Comparison of ENCODE assay signal across 7 cellular contexts in genomic region chr9:136769710-136770191, GRCh38. TPM values are rescaled to one million over a fixed set of nuclear protein-coding genes. Genes with fewer than 3 reads are reported as not detected.
DNase-seq lines count a peak whose midpoint lies in the region; ATAC-seq and TF ChIP-seq lines count a peak whose summit lies in the region.
"Had no signal": no experiment of that assay in that cellular context is flagged by ENCODE, and none has a peak within 500 bp of the region (broad histone marks: within the 10 kb centered on the region; RNA-seq: fewer than 3 reads in every experiment).

No MANE protein-coding gene starts in this region.

- H3K9me3 Mint-ChIP-seq in CD4-positive, alpha-beta memory T cell: peaks cover 0 to 10% (median 5%) of the 10 kb centered on the region in 8 donors

- TF ChIP-seq CTCF in mammary epithelial cell (conservative IDR thresholded peaks at IDR 0.05 in 1 of 2, IDR thresholded peaks at IDR 0.05 in 1 of 2; ENCODE audit: extremely low read depth in 1 of 2, insufficient read depth in 1 of 2, low read depth in 1 of 2, low read length in 2 of 2) (peak; percentile 32 to 63), parathyroid adenoma (IDR thresholded peaks at IDR 0.05) (peak; percentile 14)

- H3K4me1 Mint-ChIP-seq in CD4-positive, alpha-beta memory T cell: peaks cover 7 to 18% (median 11%) of the 10 kb centered on the region in 4 donors

- peak overlapping the region in 1 of 8 donors; percentile 54 for H3K4me3 Mint-ChIP-seq in CD4-positive, alpha-beta memory T cell

- CTCF ChIA-PET in CD4-positive, alpha-beta memory T cell (lab: Charles Lee; ENCODE audit: partially characterized antibody): interaction anchor here (0.6 to 1.8 kb wide), 3 partner anchors 18 to 265 kb away, joined by 3 to 6 read pairs (median 3); no protein-coding TSS in a partner anchor
- CTCF ChIA-PET in mammary epithelial cell (lab: Charles Lee; ENCODE audit: low non-redundant PET): no interaction called here

- no peaks in the 10 kb centered on the region for H3K27me3 ChIP-seq in CD4-positive, alpha-beta memory T cell (ENCODE audit: insufficient read depth, low read length)
- H3K27me3 ChIP-seq in mammary epithelial cell (ENCODE audit: insufficient read depth, low read length) (no peaks in the 10 kb centered on the region), parathyroid adenoma (ENCODE audit: control insufficient read depth, insufficient read depth, low read length) (no peaks in the 10 kb centered on the region)
- H3K27me3 ChIP-seq: ovary had no signal

- dilution Hi-C loops in mammary epithelial cell (cut with HindIII; ENCODE audit: low sequenced_read_pairs): loop anchor here (5.0 kb wide), 1 partner anchor 57 kb away; the partner anchor contains the start of gene DIPK1B

- H3K27ac Mint-ChIP-seq in CD4-positive, alpha-beta memory T cell: no peak overlapping the region

- H3K9ac ChIP-seq in mammary epithelial cell (ENCODE audit: insufficient read depth, low read length): no peak overlapping the region
- H3K9ac ChIP-seq in parathyroid adenoma: no peak overlapping the region

- intact Hi-C loops in CD4-positive, alpha-beta memory T cell (cut with micrococcal nuclease): no loop called here
- intact Hi-C loops in mammary epithelial cell (cut with micrococcal nuclease): no loop called here

- BruUV-seq in mammary epithelial cell (replicated peaks; lab: Mats Ljungman, UMichigan): no TSS peak

- peaks cover 6 to 24% of the 10 kb centered on the region in 2 donors for H3K27me3 Mint-ChIP-seq in CD4-positive, alpha-beta memory T cell

- POLR2A ChIA-PET in CD4-positive, alpha-beta memory T cell (lab: Charles Lee; ENCODE audit: partially characterized antibody): no interaction called here

- H3K36me3 Mint-ChIP-seq in CD4-positive, alpha-beta memory T cell: peaks cover 0 to 1% of the 10 kb centered on the region in 2 donors

- no peak overlapping the region for H3K4me2 ChIP-seq in mammary epithelial cell (ENCODE audit: insufficient read depth, low read depth, low read length)
- no peak overlapping the region for H3K4me2 ChIP-seq in parathyroid adenoma (ENCODE audit: low read length)

- H3K4me1 ChIP-seq in CD4-positive, alpha-beta memory T cell (ENCODE audit: insufficient read depth, low read length): peaks cover 5% of the 10 kb centered on the region
- H3K4me1 ChIP-seq in mammary epithelial cell (ENCODE audit: insufficient read depth, low read length): peaks cover under 1% of the 10 kb centered on the region
- H3K4me1 ChIP-seq in parathyroid adenoma: no peaks in the 10 kb centered on the region

- no peaks in the 10 kb centered on the region for H4K20me1 ChIP-seq in mammary epithelial cell (ENCODE audit: insufficient read depth, low read length)

- no peaks in the 10 kb centered on the region for H3K79me2 ChIP-seq in mammary epithelial cell (ENCODE audit: insufficient read depth, low read length)
- no peaks in the 10 kb centered on the region for H3K79me2 ChIP-seq in parathyroid adenoma

- peak in 4 of 5 donors; percentile 24 to 41 (median 36) for DNase-seq in CD4-positive, alpha-beta memory T cell
- DNase-seq in NCI-H1694 treated with DMSO at 0.1 percent for 48 hours (lab: John Stamatoyannopoulos, UW): peak; percentile 31
- DNase-seq in mammary epithelial cell: no peak
- DNase-seq in cerebellar nuclear complex (lab: John Stamatoyannopoulos, UW): no peak

- in situ Hi-C loops in mammary epithelial cell (cut with MboI; ENCODE audit: low sequenced_read_pairs in 2 of 2): no loop called here

- WGBS in mammary epithelial cell (ENCODE audit: low coverage, missing lambda C conversion rate): 3% methylated on average over 5 of the region's 16 CpGs

- H2AFZ ChIP-seq in mammary epithelial cell (ENCODE audit: low read depth, low read length) (no peak overlapping the region), parathyroid adenoma (no peak overlapping the region)

- H3K4me3 ChIP-seq in CD4-positive, alpha-beta memory T cell (ENCODE audit: low read length in 2 of 2): no peak overlapping the region
- H3K4me3 ChIP-seq in mammary epithelial cell (replicated peaks in 1 of 3; ENCODE audit: insufficient read depth in 1 of 3, low read depth in 2 of 3, low read length in 3 of 3) (no peak overlapping the region), parathyroid adenoma (ENCODE audit: low read depth, low read length) (no peak overlapping the region)
- H3K4me3 ChIP-seq: ovary had no signal

- no peak overlapping the region for H3K27ac ChIP-seq in CD4-positive, alpha-beta memory T cell (ENCODE audit: low read depth, low read length)
- H3K27ac ChIP-seq in mammary epithelial cell (ENCODE audit: insufficient read depth, low read depth, low read length): no peak overlapping the region
- H3K27ac ChIP-seq in parathyroid adenoma: no peak overlapping the region
- H3K27ac ChIP-seq: ovary had no signal

- no peaks in the 10 kb centered on the region for H3K36me3 ChIP-seq in CD4-positive, alpha-beta memory T cell (ENCODE audit: insufficient read depth, low read length)
- H3K36me3 ChIP-seq in mammary epithelial cell (ENCODE audit: insufficient read depth, low read length) (no peaks in the 10 kb centered on the region), parathyroid adenoma (ENCODE audit: control insufficient read depth, insufficient read depth, low read length) (no peaks in the 10 kb centered on the region)
- H3K36me3 ChIP-seq: ovary had no signal

- no peak for ATAC-seq in HG02884 (IDR thresholded peaks at IDR 0.05; ENCODE audit: unreplicated experiment)

- peaks cover 0 to 4% of the 10 kb centered on the region in 2 donors for H3K9me3 ChIP-seq in CD4-positive, alpha-beta memory T cell (ENCODE audit: control insufficient read depth in 1 of 2, low read length in 2 of 2)
- H3K9me3 ChIP-seq in mammary epithelial cell (replicated peaks; ENCODE audit: insufficient read depth, low read length) (no peaks in the 10 kb centered on the region), parathyroid adenoma (ENCODE audit: control insufficient read depth, low read length) (no peaks in the 10 kb centered on the region)
- H3K9me3 ChIP-seq: ovary had no signal

RNA-seq across cellular contexts. Expression of gene LCN15, which starts 5.4 kb away (rescaled TPM):
- not detected for total RNA-seq in CD4-positive, alpha-beta memory T cell
- not detected for polyA plus RNA-seq in CD4-positive, alpha-beta memory T cell
- not detected for total RNA-seq in mammary epithelial cell
- polyA plus RNA-seq in mammary epithelial cell: not detected
- polyA minus RNA-seq in mammary epithelial cell: not detected
- total RNA-seq: ovary had no signal
- polyA plus RNA-seq: ovary had no signal

RNA-seq across cellular contexts. Expression of gene LCN8, which starts 11.7 kb away (rescaled TPM):
- not detected for total RNA-seq in CD4-positive, alpha-beta memory T cell
- under 1 TPM in 1 of 2 donors, not detected in 1; 0.62 TPM for polyA plus RNA-seq in CD4-positive, alpha-beta memory T cell
- not detected for total RNA-seq in mammary epithelial cell
- not detected for polyA plus RNA-seq in mammary epithelial cell
- polyA minus RNA-seq in mammary epithelial cell: not detected

RNA-seq across cellular contexts. Expression of gene TMEM141, which starts 21.4 kb away (rescaled TPM):
- total RNA-seq in CD4-positive, alpha-beta memory T cell: 10 to 100 TPM; 51.1 to 53.4 TPM
- 10 to 100 TPM; 34.3 to 38.4 TPM for polyA plus RNA-seq in CD4-positive, alpha-beta memory T cell
- total RNA-seq in mammary epithelial cell: 10 to 100 TPM; 38.8 to 95.4 TPM
- polyA plus RNA-seq in mammary epithelial cell: 165 TPM
- polyA minus RNA-seq in mammary epithelial cell: 55.5 TPM

RNA-seq across cellular contexts. Expression of gene LCN6, which starts 21.4 kb away (rescaled TPM):
- total RNA-seq in CD4-positive, alpha-beta memory T cell: not detected
- not detected for polyA plus RNA-seq in CD4-positive, alpha-beta memory T cell
- total RNA-seq in mammary epithelial cell: not detected
- not detected for polyA plus RNA-seq in mammary epithelial cell
- polyA minus RNA-seq in mammary epithelial cell: not detected

RNA-seq across cellular contexts. Expression of gene CCDC183, which starts 26.4 kb away (rescaled TPM):
- 1 to 10 TPM; 2.3 to 2.5 TPM for total RNA-seq in CD4-positive, alpha-beta memory T cell
- under 1 TPM; 0.64 to 0.90 TPM for polyA plus RNA-seq in CD4-positive, alpha-beta memory T cell
- total RNA-seq in mammary epithelial cell: under 1 TPM in 1 of 2 donors, not detected in 1; 0.35 TPM
- 0.05 TPM for polyA plus RNA-seq in mammary epithelial cell
- not detected for polyA minus RNA-seq in mammary epithelial cell

Comparison
In these comparisons a context has a peak if more than half of its experiments do, and no peak if none do; other contexts are left out.
1. DNase-seq: peak in CD4-positive, alpha-beta memory T cell (4 of 5) and NCI-H1694 treated with DMSO at 0.1 percent for 48 hours (single experiment); none in mammary epithelial cell (single experiment) and cerebellar nuclear complex (0 of 2).